Comparison of ENCODE assay signal across 21 cellular contexts in the genomic region with DNA sequence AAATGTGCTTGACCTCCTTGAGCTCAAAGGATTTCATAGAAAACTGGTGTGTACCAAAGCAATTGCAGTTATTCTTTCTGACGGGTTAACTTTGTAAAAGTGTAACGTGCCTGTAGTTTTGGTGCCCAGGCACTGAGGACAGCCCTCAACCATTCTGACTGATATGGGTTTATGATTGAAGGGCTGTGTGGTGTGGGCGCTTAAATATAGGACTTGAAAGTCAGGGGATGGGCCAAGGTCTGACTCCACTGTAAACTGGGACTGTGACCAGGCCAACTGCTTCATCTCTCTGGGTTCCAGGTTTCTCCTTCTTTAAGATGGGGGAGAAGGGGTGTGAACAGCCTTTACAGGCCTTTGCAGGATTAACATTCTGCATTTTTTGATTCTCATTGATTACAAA.
"Had no signal": no experiment of that assay in that cellular context is flagged by ENCODE, and none has a peak within 500 bp of the region (broad histone marks: within the 10 kb centered on the region; RNA-seq: fewer than 3 reads in every experiment).

No MANE protein-coding gene starts in this region.

- ATAC-seq: left ventricle myocardium superior; mucosa of descending colon; natural killer cell treated with Interleukin-12 subunit alpha and Interleukin-12 subunit beta and Interleukin-15 and Interleukin-18, amount 100 ng/mL, for 72 hours; right lobe of liver; stimulated activated effector memory CD8-positive, alpha-beta T cell treated with anti-CD3 and anti-CD28 coated beads, Interleukin-12 subunit alpha, Interleukin-12 subunit beta, amount 100 ng/mL, for 72 hours had no signal

- H3K9ac ChIP-seq: neural progenitor cell, parathyroid adenoma had no signal

- H3K79me2 ChIP-seq: parathyroid adenoma had no signal

- DNase-seq: colonic mucosa; effector CD8-positive, alpha-beta T cell; esophagus squamous epithelium; head of caudate nucleus; left ventricle myocardium superior; mucosa of descending colon; naive B cell; right lobe of liver; stimulated activated CD4-positive, alpha-beta T cell treated with anti-CD3 and anti-CD28 coated beads, Interleukin-12 subunit alpha, Interleukin-12 subunit beta, amount 100 ng/mL, for 4 hours; stimulated activated CD4-positive, alpha-beta T cell treated with anti-CD3 and anti-CD28 coated beads, Interleukin-1b, Interleukin-23, amount 100 ng/mL, for 48 hours; stimulated activated CD4-positive, alpha-beta T cell treated with anti-CD3 and anti-CD28 coated beads, Interleukin-4, amount 100 ng/mL, for 24 hours; stimulated activated naive CD4-positive, alpha-beta T cell treated with Interleukin-2 at 50 U/mL for 16 hours; substantia nigra; testis; tibial artery had no signal

- H3K4me2 ChIP-seq: neural progenitor cell, smooth muscle cell had no signal

- H3K27me3 ChIP-seq: colonic mucosa, esophagus squamous epithelium, neural progenitor cell, right lobe of liver, testis, tibial artery had no signal

- H3K36me3 ChIP-seq: colonic mucosa, esophagus squamous epithelium, neural progenitor cell, right lobe of liver, tibial artery had no signal

- H3K4me1 ChIP-seq: neural progenitor cell, parathyroid adenoma, right lobe of liver, testis, tibial artery had no signal

- H3K27ac ChIP-seq: colonic mucosa, esophagus squamous epithelium, neural progenitor cell, parathyroid adenoma, right lobe of liver, testis, tibial artery had no signal

- H3K4me3 ChIP-seq: colonic mucosa, esophagus squamous epithelium, lung, mucosa of descending colon, neural progenitor cell, right lobe of liver, smooth muscle cell, testis, tibial artery had no signal
